In genomic region chr5:169299651-169300467, GRCh38 we compare ENCODE assay signal across 10 cellular contexts. TPM values are rescaled to one million over a fixed set of nuclear protein-coding genes. Genes with fewer than 3 reads are reported as not detected.
DNase-seq lines count a peak whose midpoint lies in the region; TF ChIP-seq lines count a peak whose summit lies in the region.
"Had no signal": no experiment of that assay in that cellular context is flagged by ENCODE, and none has a peak within 500 bp of the region (broad histone marks: within the 10 kb centered on the region; RNA-seq: fewer than 3 reads in every experiment).

No MANE protein-coding gene starts in this region.

- H3K27ac ChIP-seq in skeletal muscle tissue (ENCODE audit: low read depth, low read length) = peak overlapping the region; percentile 51

- peaks cover 11 to 38% (median 30%) of the 10 kb centered on the region in 3 donors for H3K27me3 ChIP-seq in skeletal muscle tissue (ENCODE audit: control insufficient read depth in 3 of 3, insufficient read depth in 3 of 3, low read length in 3 of 3)

- H3K36me3 ChIP-seq in skeletal muscle tissue (ENCODE audit: control insufficient read depth in 3 of 3, insufficient read depth in 3 of 3, low read length in 3 of 3) = no peaks in the 10 kb centered on the region

- H3K9ac ChIP-seq in skeletal muscle tissue (ENCODE audit: low read depth in 1 of 3, low read length in 3 of 3) = peak overlapping the region; percentile 20 to 80 (median 53)

- TF ChIP-seq CTCF in cardiac fibroblast (IDR thresholded peaks at IDR 0.05; ENCODE audit: low read depth, low read length) = no peak

- H3K9me3 ChIP-seq in skeletal muscle tissue (ENCODE audit: control insufficient read depth in 3 of 3, low read length in 3 of 3) = no peaks in the 10 kb centered on the region

- peaks cover 7 to 20% (median 19%) of the 10 kb centered on the region in 3 donors for H3K4me1 ChIP-seq in skeletal muscle tissue (ENCODE audit: control insufficient read depth in 3 of 3, insufficient read depth in 3 of 3, low read length in 3 of 3)

- DNase-seq in GM03348 (ENCODE audit: low spot score) = peak; percentile 55
- DNase-seq in cardiac fibroblast (ENCODE audit: low read depth in 2 of 2) = peak; percentile 10 to 63
- DNase-seq in iPS-NIHi11 (ENCODE audit: low spot score) = peak; percentile 29
- no peak for DNase-seq in NCI-H446 treated with DMSO at 0.1 percent for 48 hours (lab: John Stamatoyannopoulos, UW)
- no peak for DNase-seq in middle frontal gyrus (ENCODE audit: extremely low spot score, low spot score)
- DNase-seq in stimulated activated CD8-positive, alpha-beta memory T cell treated with anti-CD3 and anti-CD28 coated beads, Interleukin-4, amount 100 ng/mL, for 48 hours = no peak
- no peak for DNase-seq in activated gamma-delta T cell (lab: John Stamatoyannopoulos, UW)
- DNase-seq: DND-41, NCI-H1092 treated with DMSO at 0.1 percent for 48 hours had no signal

- H3K4me3 ChIP-seq in cardiac fibroblast (replicated peaks in 1 of 2; ENCODE audit: low read depth in 2 of 2, low read length in 2 of 2) = peak overlapping the region; percentile 27 to 60
- peak overlapping the region; percentile 56 to 73 (median 57) for H3K4me3 ChIP-seq in skeletal muscle tissue (ENCODE audit: low read length in 3 of 3)

RNA-seq across cellular contexts. Expression of gene SLIT3, which starts 1.1 kb away (rescaled TPM):
- total RNA-seq in skeletal muscle tissue = 7.8 TPM

Comparison
In these comparisons a context has a peak if more than half of its experiments do, and no peak if none do; other contexts are left out.
1. DNase-seq: peak in GM03348 (single experiment), cardiac fibroblast (2 of 2) and iPS-NIHi11 (single experiment); none in NCI-H446 treated with DMSO at 0.1 percent for 48 hours (single experiment), middle frontal gyrus (single experiment), stimulated activated CD8-positive, alpha-beta memory T cell treated with anti-CD3 and anti-CD28 coated beads, Interleukin-4, amount 100 ng/mL, for 48 hours (single experiment) and activated gamma-delta T cell (single experiment).